8 cellular contexts compared by ENCODE assay signal in the genomic region with DNA sequence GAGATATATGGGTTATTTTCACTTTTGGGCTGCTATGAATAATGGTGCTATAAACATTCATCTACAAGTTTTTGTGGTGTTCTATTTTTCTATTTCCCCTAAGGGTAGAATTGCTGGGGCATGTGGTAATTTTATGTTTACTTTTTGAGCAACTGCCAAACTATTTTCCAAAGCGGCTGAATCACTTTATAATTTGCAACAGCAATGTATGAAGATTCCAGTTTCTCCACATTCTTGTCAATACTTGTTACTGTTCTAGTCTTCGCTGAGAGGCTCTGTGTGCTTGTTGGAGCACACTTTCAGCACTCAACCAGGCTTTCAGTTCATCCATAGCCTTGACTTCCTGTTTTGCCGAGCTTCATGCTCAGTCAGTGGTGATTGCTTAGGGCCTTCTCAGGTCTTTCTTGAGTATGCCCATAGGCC. TPM values are rescaled to one million over a fixed set of nuclear protein-coding genes. Genes with fewer than 3 reads are reported as not detected.
DNase-seq lines count a peak whose midpoint lies in the region; ATAC-seq and TF ChIP-seq lines count a peak whose summit lies in the region.

No MANE protein-coding gene starts in this region.

- POLR2A ChIA-PET in A673 (lab: Charles Lee; ENCODE audit: low non-redundant PET) (interaction anchor here (0.7 kb wide), 1 partner anchor 238 kb away, joined by 4 read pairs; no protein-coding TSS in a partner anchor), RWPE1 (lab: Yijun Ruan, JAX; ENCODE audit: low non-redundant PET) (interaction anchor here (0.6 to 1.7 kb wide), 2 partner anchors 11 to 13 kb away, joined by 3 to 6 read pairs; no protein-coding TSS in a partner anchor)

- no peaks in the 10 kb centered on the region for H3K9me3 Mint-ChIP-seq in effector memory CD8-positive, alpha-beta T cell

- H3K4me3 ChIP-seq in A673 (ENCODE audit: low read depth, low read length, poor library complexity, severe bottlenecking) (peak overlapping the region; percentile 2), muscle layer of duodenum (ENCODE audit: low read depth in 1 of 2, low read length in 2 of 2) (peak overlapping the region in 1 of 2 donors; percentile 8), WERI-Rb-1 (ENCODE audit: low read depth, low read length) (no peak overlapping the region)

- CTCF ChIA-PET in A673 (lab: Charles Lee) = no interaction called here
- CTCF ChIA-PET in RWPE1 (lab: Yijun Ruan, JAX) = interaction anchor here (0.6 kb wide), 1 partner anchor 10 kb away, joined by 4 read pairs; no protein-coding TSS in a partner anchor

- ATAC-seq in HG03103 (IDR thresholded peaks at IDR 0.05; ENCODE audit: low read depth, unreplicated experiment) = peak; percentile 85
- peak; percentile 69 for ATAC-seq in effector memory CD8-positive, alpha-beta T cell (replicated peaks)

- H3K4me3 Mint-ChIP-seq in effector memory CD8-positive, alpha-beta T cell = peak overlapping the region; percentile 52 to 55

- H3K36me3 ChIP-seq in A673 (ENCODE audit: insufficient read depth, low read length, poor library complexity, severe bottlenecking) (no peaks in the 10 kb centered on the region), muscle layer of duodenum (ENCODE audit: control insufficient read depth in 1 of 2, insufficient read depth in 2 of 2, low read length in 2 of 2) (no peaks in the 10 kb centered on the region), WERI-Rb-1 (no peaks in the 10 kb centered on the region)

- peaks cover 7% of the 10 kb centered on the region for H3K4me1 ChIP-seq in A673 (ENCODE audit: insufficient read depth, low read length, poor library complexity, severe bottlenecking)
- peaks cover 6 to 13% of the 10 kb centered on the region in 2 donors for H3K4me1 ChIP-seq in muscle layer of duodenum (ENCODE audit: control insufficient read depth in 1 of 2, insufficient read depth in 2 of 2, low read length in 2 of 2)

- H3K9me3 ChIP-seq in A673 (ENCODE audit: low read depth, low read length, poor library complexity, severe bottlenecking) = no peaks in the 10 kb centered on the region
- H3K9me3 ChIP-seq in muscle layer of duodenum (ENCODE audit: control insufficient read depth in 1 of 2, low read length in 2 of 2) = no peaks in the 10 kb centered on the region
- H3K9me3 ChIP-seq in WERI-Rb-1 (ENCODE audit: severe bottlenecking) = no peaks in the 10 kb centered on the region

- in situ Hi-C loops in GM13977 (cut with MboI; ENCODE audit: low pct_unique_long_range_greater_than_20kb, low sequenced_read_pairs, unreplicated experiment) = no loop called here

- H3K27ac ChIP-seq in A673 (ENCODE audit: low read depth, low read length, poor library complexity, severe bottlenecking) (peak overlapping the region; percentile 64), RWPE1 (peak overlapping the region; percentile 97), muscle layer of duodenum (ENCODE audit: low read length) (peak overlapping the region; percentile 66), WERI-Rb-1 (no peak overlapping the region)

- TF ChIP-seq CTCF in A673 (conservative IDR thresholded peaks at IDR 0.05; ENCODE audit: low read depth, low read length) = no peak
- no peak for TF ChIP-seq CTCF in GM13977 (IDR thresholded peaks at IDR 0.05; ENCODE audit: extremely low read depth, insufficient read depth, missing control alignments)
- no peak for TF ChIP-seq CTCF in RWPE1 (conservative IDR thresholded peaks at IDR 0.05; ENCODE audit: low read depth)
- no peak for TF ChIP-seq CTCF in WERI-Rb-1 (IDR thresholded peaks at IDR 0.05; ENCODE audit: low read depth, low read length)

- H3K27me3 ChIP-seq in A673 (replicated peaks; ENCODE audit: insufficient read depth, low read depth, low read length, poor library complexity) (no peaks in the 10 kb centered on the region), muscle layer of duodenum (ENCODE audit: low read depth, low read length) (no peaks in the 10 kb centered on the region), WERI-Rb-1 (ENCODE audit: insufficient read depth, low read depth, severe bottlenecking) (no peaks in the 10 kb centered on the region)

- BruUV-seq in A673 (replicated peaks; lab: Mats Ljungman, UMichigan) = no TSS peak

- peaks cover 24 to 57% of the 10 kb centered on the region in 2 donors for H3K4me1 Mint-ChIP-seq in effector memory CD8-positive, alpha-beta T cell (ENCODE audit: low read depth in 2 of 2)

- peak overlapping the region; percentile 44 to 87 for H3K27ac Mint-ChIP-seq in effector memory CD8-positive, alpha-beta T cell

- intact Hi-C loops in A673 (cut with micrococcal nuclease; ENCODE audit: unreplicated experiment) = no loop called here

- H3K36me3 Mint-ChIP-seq in effector memory CD8-positive, alpha-beta T cell (ENCODE audit: insufficient read depth) = peaks cover 2% of the 10 kb centered on the region

- DNase-seq in A673 (ENCODE audit: low spot score) = peak; percentile 60
- DNase-seq in GM13977 (ENCODE audit: low spot score) = peak; percentile 39
- peak; percentile 77 for DNase-seq in RWPE1 (ENCODE audit: low spot score)
- no peak for DNase-seq in effector memory CD8-positive, alpha-beta T cell
- no peak for DNase-seq in NCI-H1694 (lab: John Stamatoyannopoulos, UW)
- DNase-seq in WERI-Rb-1 = no peak

- no peaks in the 10 kb centered on the region for H3K27me3 Mint-ChIP-seq in effector memory CD8-positive, alpha-beta T cell

RNA-seq across cellular contexts. Expression of gene ADK, which starts 39.0 kb away (rescaled TPM):
- 46.5 and 49.0 TPM in 2 replicates for total RNA-seq in A673 (2021)

RNA-seq across cellular contexts. Expression of gene AP3M1, which starts 39.4 kb away (rescaled TPM):
- total RNA-seq in A673 (2021) = 63.7 and 68.3 TPM in 2 replicates

Comparison
In these comparisons a context has a peak if more than half of its experiments do, and no peak if none do; other contexts are left out.
1. DNase-seq: peak in A673 (single experiment), GM13977 (single experiment) and RWPE1 (single experiment); none in effector memory CD8-positive, alpha-beta T cell (0 of 3), NCI-H1694 (single experiment) and WERI-Rb-1 (single experiment).